In the genomic region with DNA sequence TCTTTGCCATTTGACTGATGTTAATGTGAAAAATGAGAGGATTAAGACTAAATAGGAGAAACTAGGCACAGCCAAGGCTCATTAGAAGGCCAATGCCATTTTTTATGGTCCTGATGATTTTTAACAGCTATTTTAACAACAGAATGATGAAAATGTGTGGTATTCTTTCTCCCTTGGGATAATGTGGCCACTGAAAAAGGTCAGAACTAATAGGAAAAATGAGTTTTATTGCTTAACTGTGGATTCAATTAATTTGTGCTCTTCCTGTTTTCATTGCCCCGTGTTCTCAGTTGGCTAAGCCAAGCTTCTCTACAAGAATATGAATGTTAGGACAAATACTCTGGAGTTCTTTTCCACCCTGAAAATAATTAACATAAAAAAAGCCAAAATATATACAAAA, we compare ENCODE assay signal across 18 cellular contexts. TPM values are rescaled to one million over a fixed set of nuclear protein-coding genes. Genes with fewer than 3 reads are reported as not detected.
"Had no signal": no experiment of that assay in that cellular context is flagged by ENCODE, and none has a peak within 500 bp of the region (broad histone marks: within the 10 kb centered on the region; RNA-seq: fewer than 3 reads in every experiment).

No MANE protein-coding gene starts in this region.

- H3K36me3 ChIP-seq: brain microvascular endothelial cell, left lung, vagina had no signal

- H3K4me3 ChIP-seq: coronary artery, left lung, vagina had no signal

- H3K4me1 ChIP-seq: left lung had no signal

- H3K27ac ChIP-seq: brain microvascular endothelial cell, left lung, vagina had no signal

- DNase-seq: activated CD4-positive, alpha-beta T cell treated with anti-CD3 and anti-CD28 coated beads, Interleukin-2, amount 10 ng/mL, durations not matched to agents 7 days and 5 days; activated CD8-positive, alpha-beta memory T cell treated with anti-CD3 and anti-CD28 coated beads, Interleukin-2, amount 50 U/mL, for 4 hours; activated naive CD4-positive, alpha-beta T cell treated with anti-CD3 and anti-CD28 coated beads for 36 hours; activated T-cell treated with anti-CD3 and anti-CD28 coated beads, Interleukin-2, amount 50 U/mL, for 4 hours; anterior cingulate cortex; brain microvascular endothelial cell; erythroblast; glutamatergic neuron; kidney; left lung; nephron progenitor cell; nucleus accumbens; small intestine; stimulated activated CD4-positive, alpha-beta T cell treated with anti-CD3 and anti-CD28 coated beads, Interleukin-15, amount 100 ng/mL, for 24 hours; stimulated activated CD4-positive, alpha-beta T cell treated with anti-CD3 and anti-CD28 coated beads, Interleukin-2, amount 100 ng/mL, for 48 hours; trophoblast cell had no signal

- H3K9me3 ChIP-seq: left lung, vagina had no signal

- H3K27me3 ChIP-seq: brain microvascular endothelial cell, left lung, vagina had no signal

- ATAC-seq: activated T-cell treated with anti-CD3 and anti-CD28 coated beads, Interleukin-2, amount 50 U/mL, for 4 hours; left lung had no signal

RNA-seq across cellular contexts. Expression of gene BMPER, which starts 56.6 kb away (rescaled TPM):
- total RNA-seq: activated CD4-positive, alpha-beta T cell treated with anti-CD3 and anti-CD28 coated beads, Interleukin-2, amount 10 ng/mL, durations not matched to agents 7 days and 5 days; activated naive CD4-positive, alpha-beta T cell treated with anti-CD3 and anti-CD28 coated beads for 36 hours had no signal
